1 cellular context compared by ENCODE assay signal in the genomic region with DNA sequence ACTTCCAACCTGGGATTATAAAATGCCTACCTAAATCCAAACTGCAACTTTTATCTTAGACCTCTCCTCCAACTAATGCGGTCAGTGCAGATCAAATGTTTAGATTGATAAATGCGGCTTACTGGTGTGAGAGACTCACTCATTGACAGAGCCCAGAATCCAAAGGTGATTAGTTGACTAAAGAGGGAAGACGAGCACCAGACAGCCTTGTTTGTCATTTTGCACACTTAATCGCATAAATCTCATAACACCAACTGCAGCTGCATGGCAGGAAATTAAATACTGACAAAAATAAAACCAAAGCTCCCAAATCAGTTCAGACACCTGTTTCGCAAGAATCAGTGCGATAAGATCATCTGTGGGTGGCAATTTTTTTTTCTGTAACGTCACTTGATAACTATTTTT.
A peak's percentile ranks its signal among the peaks of the same experiment; 100 is the strongest.
TF ChIP-seq lines count a peak whose summit lies in the region.

No MANE protein-coding gene starts in this region.

TF ChIP-seq in K562, 482 proteins besides CTCF, POLR2A, EP300 and RAD21 (continued from another document):
- TF ChIP-seq, protein P1, sequence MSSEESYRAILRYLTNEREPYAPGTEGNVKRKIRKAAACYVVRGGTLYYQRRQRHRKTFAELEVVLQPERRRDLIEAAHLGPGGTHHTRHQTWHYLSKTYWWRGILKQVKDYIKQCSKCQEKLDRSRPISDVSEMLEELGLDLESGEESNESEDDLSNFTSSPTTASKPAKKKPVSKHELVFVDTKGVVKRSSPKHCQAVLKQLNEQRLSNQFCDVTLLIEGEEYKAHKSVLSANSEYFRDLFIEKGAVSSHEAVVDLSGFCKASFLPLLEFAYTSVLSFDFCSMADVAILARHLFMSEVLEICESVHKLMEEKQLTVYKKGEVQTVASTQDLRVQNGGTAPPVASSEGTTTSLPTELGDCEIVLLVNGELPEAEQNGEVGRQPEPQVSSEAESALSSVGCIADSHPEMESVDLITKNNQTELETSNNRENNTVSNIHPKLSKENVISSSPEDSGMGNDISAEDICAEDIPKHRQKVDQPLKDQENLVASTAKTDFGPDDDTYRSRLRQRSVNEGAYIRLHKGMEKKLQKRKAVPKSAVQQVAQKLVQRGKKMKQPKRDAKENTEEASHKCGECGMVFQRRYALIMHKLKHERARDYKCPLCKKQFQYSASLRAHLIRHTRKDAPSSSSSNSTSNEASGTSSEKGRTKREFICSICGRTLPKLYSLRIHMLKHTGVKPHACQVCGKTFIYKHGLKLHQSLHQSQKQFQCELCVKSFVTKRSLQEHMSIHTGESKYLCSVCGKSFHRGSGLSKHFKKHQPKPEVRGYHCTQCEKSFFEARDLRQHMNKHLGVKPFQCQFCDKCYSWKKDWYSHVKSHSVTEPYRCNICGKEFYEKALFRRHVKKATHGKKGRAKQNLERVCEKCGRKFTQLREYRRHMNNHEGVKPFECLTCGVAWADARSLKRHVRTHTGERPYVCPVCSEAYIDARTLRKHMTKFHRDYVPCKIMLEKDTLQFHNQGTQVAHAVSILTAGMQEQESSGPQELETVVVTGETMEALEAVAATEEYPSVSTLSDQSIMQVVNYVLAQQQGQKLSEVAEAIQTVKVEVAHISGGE (CRISPR knock-in tag; IDR thresholded peaks at IDR 0.05): peak in 1 of 3 experiments; percentile 93; a peak in 2 of 6 replicates
- no peak for TF ChIP-seq BCLAF1 (IDR thresholded peaks at IDR 0.05; ENCODE audit: borderline replicate concordance in 1 of 2, control insufficient read depth in 1 of 2, low read depth in 2 of 2, low read length in 1 of 2)
- peak; percentile 26 to 34; a peak in 1 of 4 replicates for TF ChIP-seq KDM1A (IDR thresholded peaks at IDR 0.05)
